1 cellular context compared by ENCODE assay signal in the genomic region with DNA sequence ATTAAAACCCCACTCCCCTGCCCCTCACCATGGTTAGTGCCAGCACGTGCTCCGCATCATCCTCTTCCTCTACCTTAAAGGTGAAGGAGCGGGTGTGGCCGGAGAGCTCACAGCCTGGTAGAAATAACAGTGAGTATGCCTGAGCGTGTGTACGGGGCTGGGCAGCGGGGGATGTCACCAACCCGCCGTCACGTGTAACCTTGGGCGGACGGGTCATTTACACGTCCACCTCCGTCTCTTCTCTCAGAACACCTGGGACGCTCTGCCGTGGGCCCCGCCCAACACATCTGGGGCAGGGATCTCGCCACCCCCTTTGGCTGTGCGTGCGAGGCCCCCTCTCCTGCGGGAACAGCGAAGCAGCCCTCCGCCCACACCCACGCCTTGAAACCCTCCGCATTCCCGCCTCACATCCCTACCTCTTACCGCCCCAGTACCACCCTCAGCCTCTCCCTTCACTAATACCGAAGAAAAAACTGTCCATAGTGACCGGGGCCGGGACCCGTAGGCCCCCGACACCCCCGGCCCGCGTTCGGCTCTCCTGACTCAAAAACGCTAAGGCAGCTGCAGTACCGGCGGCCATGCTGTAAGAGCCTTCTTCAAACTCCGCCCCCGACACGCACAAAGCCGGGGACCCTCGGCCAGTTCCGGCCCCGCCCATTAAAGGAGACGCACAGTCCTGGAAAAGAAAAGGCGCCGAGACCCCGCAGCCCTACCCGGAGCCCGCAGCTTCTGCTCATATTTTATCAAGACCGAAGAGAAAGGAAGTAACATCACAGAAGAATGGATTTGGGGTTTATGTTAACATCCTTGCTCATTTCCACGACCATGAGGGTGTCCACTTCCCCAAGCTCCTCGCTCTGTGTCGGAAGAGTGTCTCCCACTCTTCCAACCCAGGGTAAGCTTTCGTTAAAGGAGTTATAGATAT.
TF ChIP-seq lines count a peak whose summit lies in the region.

A gene with protein sequence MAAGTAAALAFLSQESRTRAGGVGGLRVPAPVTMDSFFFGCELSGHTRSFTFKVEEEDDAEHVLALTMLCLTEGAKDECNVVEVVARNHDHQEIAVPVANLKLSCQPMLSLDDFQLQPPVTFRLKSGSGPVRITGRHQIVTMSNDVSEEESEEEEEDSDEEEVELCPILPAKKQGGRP (minus strand): TSS at position 636 of the 925 bp plus-strand sequence. CDS start 56 bp downstream, at position 580.

TF ChIP-seq in HEK293, 187 proteins besides CTCF, POLR2A, EP300 and RAD21 (continued from another document and continues in another):
- TF ChIP-seq, protein P1, sequence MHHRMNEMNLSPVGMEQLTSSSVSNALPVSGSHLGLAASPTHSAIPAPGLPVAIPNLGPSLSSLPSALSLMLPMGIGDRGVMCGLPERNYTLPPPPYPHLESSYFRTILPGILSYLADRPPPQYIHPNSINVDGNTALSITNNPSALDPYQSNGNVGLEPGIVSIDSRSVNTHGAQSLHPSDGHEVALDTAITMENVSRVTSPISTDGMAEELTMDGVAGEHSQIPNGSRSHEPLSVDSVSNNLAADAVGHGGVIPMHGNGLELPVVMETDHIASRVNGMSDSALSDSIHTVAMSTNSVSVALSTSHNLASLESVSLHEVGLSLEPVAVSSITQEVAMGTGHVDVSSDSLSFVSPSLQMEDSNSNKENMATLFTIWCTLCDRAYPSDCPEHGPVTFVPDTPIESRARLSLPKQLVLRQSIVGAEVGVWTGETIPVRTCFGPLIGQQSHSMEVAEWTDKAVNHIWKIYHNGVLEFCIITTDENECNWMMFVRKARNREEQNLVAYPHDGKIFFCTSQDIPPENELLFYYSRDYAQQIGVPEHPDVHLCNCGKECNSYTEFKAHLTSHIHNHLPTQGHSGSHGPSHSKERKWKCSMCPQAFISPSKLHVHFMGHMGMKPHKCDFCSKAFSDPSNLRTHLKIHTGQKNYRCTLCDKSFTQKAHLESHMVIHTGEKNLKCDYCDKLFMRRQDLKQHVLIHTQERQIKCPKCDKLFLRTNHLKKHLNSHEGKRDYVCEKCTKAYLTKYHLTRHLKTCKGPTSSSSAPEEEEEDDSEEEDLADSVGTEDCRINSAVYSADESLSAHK (tag by site-specific recombination; IDR thresholded peaks at IDR 0.05) = peak; percentile 64
- TF ChIP-seq ZNF23 (tag by site-specific recombination; IDR thresholded peaks at IDR 0.05; ENCODE audit: borderline replicate concordance) (no peak), ZNF202 (tag by site-specific recombination; IDR thresholded peaks at IDR 0.05; ENCODE audit: borderline replicate concordance) (no peak), ZNF654 (tag by site-specific recombination; IDR thresholded peaks at IDR 0.05; ENCODE audit: low read depth) (no peak), MEIS1 (CRISPR knock-in tag; IDR thresholded peaks at IDR 0.05; ENCODE audit: borderline replicate concordance) (no peak), ZSCAN23 (tag by site-specific recombination; IDR thresholded peaks at IDR 0.05) (no peak), ZNF10 (tag by site-specific recombination; IDR thresholded peaks at IDR 0.05) (no peak), ZNF621 (tag by site-specific recombination; IDR thresholded peaks at IDR 0.05) (no peak), ZNF146 (tag by site-specific recombination; IDR thresholded peaks at IDR 0.05) (no peak), ZNF211 (tag by site-specific recombination; IDR thresholded peaks at IDR 0.05; ENCODE audit: low read depth) (no peak), ZNF561 (tag by site-specific recombination; IDR thresholded peaks at IDR 0.05; ENCODE audit: borderline replicate concordance) (0 out of 2 replicates have a peak, but pooled peaks have one; percentile 27), ZNF174 (tag by site-specific recombination; IDR thresholded peaks at IDR 0.05) (no peak), ZNF571 (tag by site-specific recombination; IDR thresholded peaks at IDR 0.05) (no peak), ZNF138 (tag by site-specific recombination; IDR thresholded peaks at IDR 0.05; ENCODE audit: borderline replicate concordance) (no peak), ZNF311 (tag by site-specific recombination; IDR thresholded peaks at IDR 0.05; ENCODE audit: borderline replicate concordance) (no peak), WT1 (tag by site-specific recombination; IDR thresholded peaks at IDR 0.05) (no peak), ZNF416 (tag by site-specific recombination; IDR thresholded peaks at IDR 0.05) (no peak), ZNF660 (tag by site-specific recombination; IDR thresholded peaks at IDR 0.05) (no peak), ZNF19 (tag by site-specific recombination; IDR thresholded peaks at IDR 0.05; ENCODE audit: low read depth) (no peak), HOXA7 (CRISPR knock-in tag; IDR thresholded peaks at IDR 0.05; ENCODE audit: borderline replicate concordance) (no peak), YY2 (tag by site-specific recombination; IDR thresholded peaks at IDR 0.05) (peak; percentile 68; the same call in 1 of the 2 replicates), ZNF791 (tag by site-specific recombination; IDR thresholded peaks at IDR 0.05) (no peak), ZNF24 (tag by site-specific recombination; IDR thresholded peaks at IDR 0.05) (0 out of 2 replicates have a peak, but pooled peaks have one; percentile 45), ZNF37A (tag by site-specific recombination; IDR thresholded peaks at IDR 0.05) (no peak), ZBTB21 (tag by site-specific recombination; IDR thresholded peaks at IDR 0.05) (no peak), TCF7L2 (IDR thresholded peaks at IDR 0.05; ENCODE audit: borderline replicate concordance, low read depth, low read length) (no peak), EGR2 (tag by site-specific recombination; IDR thresholded peaks at IDR 0.05; ENCODE audit: low read depth) (peak; percentile 97), ZNF548 (tag by site-specific recombination; IDR thresholded peaks at IDR 0.05) (no peak), ZNF777 (tag by site-specific recombination; IDR thresholded peaks at IDR 0.05; ENCODE audit: borderline replicate concordance) (no peak), ZNF549 (tag by site-specific recombination; IDR thresholded peaks at IDR 0.05) (no peak), ZNF707 (tag by site-specific recombination; IDR thresholded peaks at IDR 0.05) (no peak), ZBTB7A (tag by site-specific recombination; IDR thresholded peaks at IDR 0.05; ENCODE audit: low read depth) (peak; percentile 95), ZSCAN16 (tag by site-specific recombination; IDR thresholded peaks at IDR 0.05) (no peak), ZNF600 (tag by site-specific recombination; IDR thresholded peaks at IDR 0.05) (peak; percentile 97; the same call in 1 of the 2 replicates), ZNF48 (tag by site-specific recombination; IDR thresholded peaks at IDR 0.05) (no peak), MYNN (tag by site-specific recombination; IDR thresholded peaks at IDR 0.05; ENCODE audit: borderline replicate concordance) (peak; percentile 66; the same call in 1 of the 2 replicates), ZEB2 (tag by site-specific recombination; IDR thresholded peaks at IDR 0.05) (0 out of 2 replicates have a peak, but pooled peaks have one; percentile 20), ZFP37 (tag by site-specific recombination; IDR thresholded peaks at IDR 0.05) (no peak; the same call in 1 of the 2 replicates), SETDB1 (IDR thresholded peaks at IDR 0.05; ENCODE audit: insufficient read length, low read length) (no peak), IKZF3 (tag by site-specific recombination; IDR thresholded peaks at IDR 0.05) (no peak), ZNF76 (tag by site-specific recombination; IDR thresholded peaks at IDR 0.05; ENCODE audit: borderline replicate concordance, low read depth) (peak; percentile 58; the same call in 1 of the 2 replicates), OSR2 (tag by site-specific recombination; IDR thresholded peaks at IDR 0.05) (no peak), ZNF157 (tag by site-specific recombination; IDR thresholded peaks at IDR 0.05) (no peak), ZIC2 (tag by site-specific recombination; IDR thresholded peaks at IDR 0.05) (no peak), SP2 (tag by site-specific recombination; IDR thresholded peaks at IDR 0.05) (peak; percentile 74), ZXDB (tag by site-specific recombination; IDR thresholded peaks at IDR 0.05) (peak; percentile 84), ZNF324 (tag by site-specific recombination; IDR thresholded peaks at IDR 0.05) (peak; percentile 35; the same call in 1 of the 2 replicates), ZNF155 (tag by site-specific recombination; IDR thresholded peaks at IDR 0.05) (no peak), ZNF391 (tag by site-specific recombination; IDR thresholded peaks at IDR 0.05; ENCODE audit: borderline replicate concordance, low read depth) (no peak)
- TF ChIP-seq, protein P2, sequence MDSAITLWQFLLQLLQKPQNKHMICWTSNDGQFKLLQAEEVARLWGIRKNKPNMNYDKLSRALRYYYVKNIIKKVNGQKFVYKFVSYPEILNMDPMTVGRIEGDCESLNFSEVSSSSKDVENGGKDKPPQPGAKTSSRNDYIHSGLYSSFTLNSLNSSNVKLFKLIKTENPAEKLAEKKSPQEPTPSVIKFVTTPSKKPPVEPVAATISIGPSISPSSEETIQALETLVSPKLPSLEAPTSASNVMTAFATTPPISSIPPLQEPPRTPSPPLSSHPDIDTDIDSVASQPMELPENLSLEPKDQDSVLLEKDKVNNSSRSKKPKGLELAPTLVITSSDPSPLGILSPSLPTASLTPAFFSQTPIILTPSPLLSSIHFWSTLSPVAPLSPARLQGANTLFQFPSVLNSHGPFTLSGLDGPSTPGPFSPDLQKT (IDR thresholded peaks at IDR 0.05; ENCODE audit: borderline replicate concordance, low read depth, low read length) = peak; percentile 50; the same call in 1 of the 2 replicates
- TF ChIP-seq, protein P3, sequence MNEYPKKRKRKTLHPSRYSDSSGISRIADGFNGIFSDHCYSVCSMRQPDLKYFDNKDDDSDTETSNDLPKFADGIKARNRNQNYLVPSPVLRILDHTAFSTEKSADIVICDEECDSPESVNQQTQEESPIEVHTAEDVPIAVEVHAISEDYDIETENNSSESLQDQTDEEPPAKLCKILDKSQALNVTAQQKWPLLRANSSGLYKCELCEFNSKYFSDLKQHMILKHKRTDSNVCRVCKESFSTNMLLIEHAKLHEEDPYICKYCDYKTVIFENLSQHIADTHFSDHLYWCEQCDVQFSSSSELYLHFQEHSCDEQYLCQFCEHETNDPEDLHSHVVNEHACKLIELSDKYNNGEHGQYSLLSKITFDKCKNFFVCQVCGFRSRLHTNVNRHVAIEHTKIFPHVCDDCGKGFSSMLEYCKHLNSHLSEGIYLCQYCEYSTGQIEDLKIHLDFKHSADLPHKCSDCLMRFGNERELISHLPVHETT (tag by site-specific recombination; IDR thresholded peaks at IDR 0.05) = no peak
- TF ChIP-seq, protein P4, sequence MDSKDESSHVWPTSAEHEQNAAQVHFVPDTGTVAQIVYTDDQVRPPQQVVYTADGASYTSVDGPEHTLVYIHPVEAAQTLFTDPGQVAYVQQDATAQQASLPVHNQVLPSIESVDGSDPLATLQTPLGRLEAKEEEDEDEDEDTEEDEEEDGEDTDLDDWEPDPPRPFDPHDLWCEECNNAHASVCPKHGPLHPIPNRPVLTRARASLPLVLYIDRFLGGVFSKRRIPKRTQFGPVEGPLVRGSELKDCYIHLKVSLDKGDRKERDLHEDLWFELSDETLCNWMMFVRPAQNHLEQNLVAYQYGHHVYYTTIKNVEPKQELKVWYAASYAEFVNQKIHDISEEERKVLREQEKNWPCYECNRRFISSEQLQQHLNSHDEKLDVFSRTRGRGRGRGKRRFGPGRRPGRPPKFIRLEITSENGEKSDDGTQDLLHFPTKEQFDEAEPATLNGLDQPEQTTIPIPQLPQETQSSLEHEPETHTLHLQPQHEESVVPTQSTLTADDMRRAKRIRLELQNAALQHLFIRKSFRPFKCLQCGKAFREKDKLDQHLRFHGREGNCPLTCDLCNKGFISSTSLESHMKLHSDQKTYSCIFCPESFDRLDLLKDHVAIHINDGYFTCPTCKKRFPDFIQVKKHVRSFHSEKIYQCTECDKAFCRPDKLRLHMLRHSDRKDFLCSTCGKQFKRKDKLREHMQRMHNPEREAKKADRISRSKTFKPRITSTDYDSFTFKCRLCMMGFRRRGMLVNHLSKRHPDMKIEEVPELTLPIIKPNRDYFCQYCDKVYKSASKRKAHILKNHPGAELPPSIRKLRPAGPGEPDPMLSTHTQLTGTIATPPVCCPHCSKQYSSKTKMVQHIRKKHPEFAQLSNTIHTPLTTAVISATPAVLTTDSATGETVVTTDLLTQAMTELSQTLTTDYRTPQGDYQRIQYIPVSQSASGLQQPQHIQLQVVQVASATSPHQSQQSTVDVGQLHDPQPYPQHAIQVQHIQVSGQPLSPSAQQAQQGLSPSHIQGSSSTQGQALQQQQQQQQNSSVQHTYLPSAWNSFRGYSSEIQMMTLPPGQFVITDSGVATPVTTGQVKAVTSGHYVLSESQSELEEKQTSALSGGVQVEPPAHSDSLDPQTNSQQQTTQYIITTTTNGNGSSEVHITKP (tag by site-specific recombination; IDR thresholded peaks at IDR 0.05) = peak; percentile 90
- TF ChIP-seq, protein P5, sequence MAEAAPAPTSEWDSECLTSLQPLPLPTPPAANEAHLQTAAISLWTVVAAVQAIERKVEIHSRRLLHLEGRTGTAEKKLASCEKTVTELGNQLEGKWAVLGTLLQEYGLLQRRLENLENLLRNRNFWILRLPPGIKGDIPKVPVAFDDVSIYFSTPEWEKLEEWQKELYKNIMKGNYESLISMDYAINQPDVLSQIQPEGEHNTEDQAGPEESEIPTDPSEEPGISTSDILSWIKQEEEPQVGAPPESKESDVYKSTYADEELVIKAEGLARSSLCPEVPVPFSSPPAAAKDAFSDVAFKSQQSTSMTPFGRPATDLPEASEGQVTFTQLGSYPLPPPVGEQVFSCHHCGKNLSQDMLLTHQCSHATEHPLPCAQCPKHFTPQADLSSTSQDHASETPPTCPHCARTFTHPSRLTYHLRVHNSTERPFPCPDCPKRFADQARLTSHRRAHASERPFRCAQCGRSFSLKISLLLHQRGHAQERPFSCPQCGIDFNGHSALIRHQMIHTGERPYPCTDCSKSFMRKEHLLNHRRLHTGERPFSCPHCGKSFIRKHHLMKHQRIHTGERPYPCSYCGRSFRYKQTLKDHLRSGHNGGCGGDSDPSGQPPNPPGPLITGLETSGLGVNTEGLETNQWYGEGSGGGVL (tag by site-specific recombination; IDR thresholded peaks at IDR 0.05) = peak; percentile 91
- TF ChIP-seq, protein P6, sequence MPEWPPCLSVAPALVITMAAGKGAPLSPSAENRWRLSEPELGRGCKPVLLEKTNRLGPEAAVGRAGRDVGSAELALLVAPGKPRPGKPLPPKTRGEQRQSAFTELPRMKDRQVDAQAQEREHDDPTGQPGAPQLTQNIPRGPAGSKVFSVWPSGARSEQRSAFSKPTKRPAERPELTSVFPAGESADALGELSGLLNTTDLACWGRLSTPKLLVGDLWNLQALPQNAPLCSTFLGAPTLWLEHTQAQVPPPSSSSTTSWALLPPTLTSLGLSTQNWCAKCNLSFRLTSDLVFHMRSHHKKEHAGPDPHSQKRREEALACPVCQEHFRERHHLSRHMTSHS (tag by site-specific recombination; IDR thresholded peaks at IDR 0.05) = 0 out of 2 replicates have a peak, but pooled peaks have one; percentile 6
- TF ChIP-seq, protein P7, sequence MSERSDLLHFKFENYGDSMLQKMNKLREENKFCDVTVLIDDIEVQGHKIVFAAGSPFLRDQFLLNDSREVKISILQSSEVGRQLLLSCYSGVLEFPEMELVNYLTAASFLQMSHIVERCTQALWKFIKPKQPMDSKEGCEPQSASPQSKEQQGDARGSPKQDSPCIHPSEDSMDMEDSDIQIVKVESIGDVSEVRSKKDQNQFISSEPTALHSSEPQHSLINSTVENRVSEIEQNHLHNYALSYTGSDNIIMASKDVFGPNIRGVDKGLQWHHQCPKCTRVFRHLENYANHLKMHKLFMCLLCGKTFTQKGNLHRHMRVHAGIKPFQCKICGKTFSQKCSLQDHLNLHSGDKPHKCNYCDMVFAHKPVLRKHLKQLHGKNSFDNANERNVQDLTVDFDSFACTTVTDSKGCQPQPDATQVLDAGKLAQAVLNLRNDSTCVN (tag by site-specific recombination; optimal IDR thresholded peaks at IDR 0.05) = peak; percentile 21
